19 cellular contexts compared by ENCODE assay signal in the genomic region with DNA sequence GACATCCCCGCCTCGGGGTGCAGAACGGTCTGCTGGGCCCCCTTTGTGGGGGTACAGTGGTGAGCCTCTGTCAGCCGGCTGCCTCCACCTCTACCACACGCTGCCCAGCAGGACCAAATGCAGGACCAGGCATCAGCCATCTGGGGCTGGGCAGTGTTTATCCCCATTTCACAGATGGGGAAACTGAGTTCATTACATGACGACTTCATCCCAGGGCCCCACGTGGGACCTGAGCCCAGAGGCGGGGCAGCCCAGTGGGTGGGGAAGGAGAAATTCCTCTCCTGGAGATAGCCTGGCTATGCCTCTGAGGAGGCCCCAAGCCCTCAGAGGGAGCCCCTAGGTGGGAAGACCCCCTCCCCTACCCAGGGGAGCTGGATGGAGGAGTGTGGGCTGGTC. TPM values are rescaled to one million over a fixed set of nuclear protein-coding genes. Genes with fewer than 3 reads are reported as not detected.
"Had no signal": no experiment of that assay in that cellular context is flagged by ENCODE, and none has a peak within 500 bp of the region (broad histone marks: within the 10 kb centered on the region; RNA-seq: fewer than 3 reads in every experiment).

No MANE protein-coding gene starts in this region.

- DNase-seq: activated B cell treated with CpG ODN at 0.5 μM for 24 hours; activated CD4-positive, alpha-beta T cell treated with anti-CD3 and anti-CD28 coated beads for 48 hours; activated naive CD4-positive, alpha-beta T cell treated with Interleukin-2 at 50 U/mL for 16 hours; activated naive CD8-positive, alpha-beta T cell treated with anti-CD3 and anti-CD28 coated beads, Interleukin-2, amount 10 ng/mL, durations not matched to agents 7 days and 5 days; activated T-cell treated with anti-CD3 and anti-CD28 coated beads, Interleukin-2, amount 50 U/mL, for 1 hour; amygdala; central memory CD4-positive, alpha-beta T cell; foreskin keratinocyte; kidney glomerular epithelial cell; mesenchymal stem cell; naive thymus-derived CD8-positive, alpha-beta T cell; stimulated activated naive B cell treated with anti-CD40 and anti-IgM and Interleukin-4, amounts not matched to agents 10 μg/mL and 1 μg/mL and 100 μg/mL, for 72 hours had no signal

- H3K9ac ChIP-seq: parathyroid adenoma had no signal

- H3K4me1 ChIP-seq: body of pancreas, foreskin keratinocyte, parathyroid adenoma had no signal

- H3K9me3 ChIP-seq: body of pancreas, colonic mucosa had no signal

- H3K4me3 ChIP-seq: body of pancreas, colonic mucosa had no signal

- H3K27ac ChIP-seq: body of pancreas, colonic mucosa, foreskin keratinocyte, parathyroid adenoma had no signal

- H3K79me2 ChIP-seq: parathyroid adenoma had no signal

- H3K27me3 ChIP-seq: body of pancreas, colonic mucosa had no signal

- FAIRE-seq: urothelium cell line had no signal

- H3K36me3 ChIP-seq: colonic mucosa had no signal

- H2AFZ ChIP-seq: parathyroid adenoma had no signal

RNA-seq across cellular contexts. Expression of gene CCDC187, which starts 7.1 kb away (rescaled TPM):
- total RNA-seq: activated naive CD8-positive, alpha-beta T cell treated with anti-CD3 and anti-CD28 coated beads, Interleukin-2, amount 10 ng/mL, durations not matched to agents 7 days and 5 days; activated T-helper 2 cell treated with anti-CD3 and anti-CD28 coated beads, Interferon-gamma antibody, Interleukin-2, Interleukin-4, amounts not matched to agents 10 μg/mL and 5 μg/mL and 100 μg/mL, durations not matched to agents 14 hours and 24 hours and 36 hours; fibroblast of lung; foreskin keratinocyte; naive thymus-derived CD8-positive, alpha-beta T cell; renal cortical epithelial cell had no signal
- polyA plus RNA-seq: fibroblast of lung; naive thymus-derived CD8-positive, alpha-beta T cell had no signal
